In genomic region chr2:74834234-74834805, GRCh38 we compare ENCODE assay signal across 8 cellular contexts. TPM values are rescaled to one million over a fixed set of nuclear protein-coding genes. Genes with fewer than 3 reads are reported as not detected.
A peak's percentile ranks its signal among the peaks of the same experiment; 100 is the strongest.
DNase-seq lines count a peak whose midpoint lies in the region; ATAC-seq and TF ChIP-seq lines count a peak whose summit lies in the region.
"Not testable (repeated sequence)": the region's sequence is repeated elsewhere in the genome, so short reads cannot be mapped to it uniquely, and the experiment has no call there.

No MANE protein-coding gene starts in this region.

- peaks cover 37% of the 10 kb centered on the region for H3K36me3 Mint-ChIP-seq in brain

- peak overlapping the region; percentile 81 for H3K27ac ChIP-seq in osteoblast (ENCODE audit: low read depth, low read length)
- peak overlapping the region; percentile 0 to 83 (median 73) for H3K27ac ChIP-seq in tibial nerve

- H3K4me2 ChIP-seq in osteoblast (ENCODE audit: insufficient read depth, low read length), result peak overlapping the region; percentile 97

- H3K79me2 ChIP-seq in osteoblast (ENCODE audit: insufficient read depth, low read length), result peaks cover 46% of the 10 kb centered on the region

- peaks cover 29% of the 10 kb centered on the region for H3K27me3 Mint-ChIP-seq in brain

- not testable (repeated sequence) for TF ChIP-seq EP300 in tibial nerve (IDR thresholded peaks at IDR 0.05)

- peak overlapping the region; percentile 64 to 95 (median 90) for H3K27ac Mint-ChIP-seq in brain

- H3K27me3 ChIP-seq in osteoblast (ENCODE audit: insufficient read depth, low read length), result not testable (repeated sequence)
- H3K27me3 ChIP-seq in tibial nerve, result peaks cover 0 to 31% of the 10 kb centered on the region in 2 donors

- DNase-seq in LNCaP clone FGC (ENCODE audit: low read depth); osteoblast (ENCODE audit: insufficient read length, low spot score, missing footprints); tibial nerve (ENCODE audit: low spot score in 2 of 2): not testable (repeated sequence)
- DNase-seq in activated CD4-positive, CD25-positive, alpha-beta regulatory T cell treated with anti-CD3 and anti-CD28 coated beads, Interleukin-2, amount 50 U/mL, for 72 hours, result peak; percentile 60
- peak; percentile 50 for DNase-seq in left ventricle myocardium superior

- TF ChIP-seq POLR2A in tibial nerve (IDR thresholded peaks at IDR 0.05), result not testable (repeated sequence)

- H3K4me3 ChIP-seq in LNCaP clone FGC (ENCODE audit: low read depth, low read length) (peak overlapping the region; percentile 72), osteoblast (ENCODE audit: insufficient read depth, low read length) (peak overlapping the region; percentile 91), tibial nerve (peak overlapping the region; percentile 33 to 66 (median 60))

- ATAC-seq in GM18858 (IDR thresholded peaks at IDR 0.05; ENCODE audit: unreplicated experiment) (peak; percentile 7), HG02642 (IDR thresholded peaks at IDR 0.05; ENCODE audit: poor library complexity, unreplicated experiment) (peak; percentile 12)
- not testable (repeated sequence) for ATAC-seq in left ventricle myocardium superior

- not testable (repeated sequence) for H3K36me3 ChIP-seq in osteoblast (ENCODE audit: insufficient read depth, low read length); tibial nerve

- H4K20me1 ChIP-seq in osteoblast (ENCODE audit: insufficient read depth, low read length), result not testable (repeated sequence)

- 0% methylated on average over 16 to 50 of the region's 53 CpGs for WGBS in tibial nerve, 2 donors

- H3K4me1 ChIP-seq in osteoblast (ENCODE audit: insufficient read depth, low read length) (peaks cover 29% of the 10 kb centered on the region), tibial nerve (peaks cover 0 to 33% (median 19%) of the 10 kb centered on the region in 4 donors)

- not testable (repeated sequence) for H3K9me3 Mint-ChIP-seq in brain

- not testable (repeated sequence) for TF ChIP-seq CTCF in LNCaP clone FGC (IDR thresholded peaks at IDR 0.05; ENCODE audit: control insufficient read depth, extremely low read depth, insufficient read depth); brain (conservative IDR thresholded peaks at IDR 0.05); osteoblast (IDR thresholded peaks at IDR 0.05; ENCODE audit: extremely low read depth, low read depth, low read length); tibial nerve (IDR thresholded peaks at IDR 0.05)

- H3K4me1 Mint-ChIP-seq in brain, result peaks cover 61% of the 10 kb centered on the region

- H3K9me3 ChIP-seq in osteoblast (ENCODE audit: low read depth, low read length); tibial nerve: not testable (repeated sequence)

- intact Hi-C loops in left ventricle myocardium superior (cut with micrococcal nuclease), result not testable (repeated sequence)

- H3K4me3 Mint-ChIP-seq in brain, result peak overlapping the region; percentile 90 to 99 (median 96)

- peak overlapping the region; percentile 71 for H2AFZ ChIP-seq in osteoblast (ENCODE audit: low read length)

RNA-seq across cellular contexts. Expression of gene HK2, which starts 0.4 kb away (rescaled TPM):
- 2.5 TPM for polyA plus RNA-seq in brain (ENCODE audit: insufficient read depth, low read depth, low replicate concordance)
- total RNA-seq in left ventricle myocardium superior (3.8 TPM), osteoblast (74.6 and 76.4 TPM in 2 replicates), tibial nerve (10 to 100 TPM in 1 of 4 donors, 1 to 10 TPM in 3; 6.5 to 13.4 (median 6.7) TPM)
